In the genomic region with DNA sequence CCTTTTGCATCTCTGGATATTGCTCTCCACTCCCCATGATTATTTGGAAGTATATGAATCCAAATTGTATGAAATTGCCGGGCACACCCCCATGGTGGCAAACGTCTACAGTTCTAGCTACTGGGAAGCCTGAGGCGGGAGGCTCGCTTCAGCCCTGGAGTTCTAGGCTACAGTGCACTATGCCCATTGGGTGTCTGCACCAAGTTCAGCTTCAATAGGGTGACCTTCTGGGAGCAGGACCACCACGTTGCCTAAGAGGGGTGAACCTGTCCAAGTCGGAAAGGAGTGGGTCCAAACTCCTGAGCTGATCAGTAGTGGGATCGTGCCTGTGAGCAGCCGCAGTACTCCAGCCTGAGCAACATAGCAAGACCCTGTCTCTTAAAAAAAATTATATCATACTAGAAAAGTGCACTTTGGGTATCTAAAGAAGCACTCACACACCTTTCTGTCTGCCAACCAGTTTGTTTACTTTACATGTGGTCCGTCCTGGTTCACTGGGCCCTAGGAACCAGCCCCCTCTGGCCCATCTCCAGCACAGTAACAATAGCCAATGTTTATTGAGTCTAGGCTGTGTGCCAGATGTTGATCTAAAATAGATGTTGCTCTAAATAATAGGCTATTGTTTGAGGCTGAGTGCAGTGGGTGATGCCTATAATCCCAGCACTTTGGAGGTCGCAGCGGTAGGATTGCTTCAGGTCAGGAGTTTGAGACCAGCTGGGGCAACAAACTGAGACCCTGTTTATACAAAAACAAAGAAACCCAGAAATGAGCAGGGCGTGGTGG, we compare ENCODE assay signal across 9 cellular contexts. TPM values are rescaled to one million over a fixed set of nuclear protein-coding genes. Genes with fewer than 3 reads are reported as not detected.
DNase-seq lines count a peak whose midpoint lies in the region; ATAC-seq lines count a peak whose summit lies in the region.
"Had no signal": no experiment of that assay in that cellular context is flagged by ENCODE, and none has a peak within 500 bp of the region (broad histone marks: within the 10 kb centered on the region; RNA-seq: fewer than 3 reads in every experiment).

No MANE protein-coding gene starts in this region.

- DNase-seq in HT1080 (ENCODE audit: low read depth) (peak; percentile 66), NCI-H510A (lab: John Stamatoyannopoulos, UW) (peak; percentile 66), epithelial cell of prostate (ENCODE audit: low read depth, low spot score) (peak; percentile 37), pons (ENCODE audit: low spot score) (peak; percentile 94), EL (no peak), NCI-H524 (lab: John Stamatoyannopoulos, UW) (no peak), SIG-M5 treated with dmso at 0.1 percent for 504 hours (lab: John Stamatoyannopoulos, UW; ENCODE audit: unreplicated experiment) (no peak)
- DNase-seq: OCI-M1 had no signal

- no peak overlapping the region for H3K27ac ChIP-seq in epithelial cell of prostate

- ATAC-seq in HG02973 (IDR thresholded peaks at IDR 0.05; ENCODE audit: unreplicated experiment), result no peak

RNA-seq across cellular contexts. Expression of gene KAT5, which starts 16.4 kb away (rescaled TPM):
- 64.0 and 80.6 TPM in 2 replicates for total RNA-seq in HT1080 (2014; rRNA removed; shearing (Covaris generic))
- 39.9 and 40.2 TPM in 2 replicates for polyA plus RNA-seq in HT1080 (2015; cell fraction: cytosol; rRNA removed)
- polyA plus RNA-seq in HT1080 (2015; cell fraction: nucleus; rRNA removed), result 64.2 and 74.6 TPM in 2 replicates

RNA-seq across cellular contexts. Expression of gene RNASEH2C, which starts 24.9 kb away (rescaled TPM):
- total RNA-seq in HT1080 (2014; rRNA removed; shearing (Covaris generic)), result 29.8 and 39.7 TPM in 2 replicates
- 62.0 and 63.5 TPM in 2 replicates for polyA plus RNA-seq in HT1080 (2015; cell fraction: cytosol; rRNA removed)
- 92.3 and 95.0 TPM in 2 replicates for polyA plus RNA-seq in HT1080 (2015; cell fraction: nucleus; rRNA removed)

RNA-seq across cellular contexts. Expression of gene RELA, which starts 32.9 kb away (rescaled TPM):
- total RNA-seq in HT1080 (2014; rRNA removed; shearing (Covaris generic)), result 31.7 and 55.4 TPM in 2 replicates
- 75.7 and 85.3 TPM in 2 replicates for polyA plus RNA-seq in HT1080 (2015; cell fraction: cytosol; rRNA removed)
- polyA plus RNA-seq in HT1080 (2015; cell fraction: nucleus; rRNA removed), result 82.9 and 84.6 TPM in 2 replicates

RNA-seq across cellular contexts. Expression of gene SIPA1, which starts 57.7 kb away (rescaled TPM):
- total RNA-seq in HT1080 (2014; rRNA removed; shearing (Covaris generic)), result 19.2 and 21.7 TPM in 2 replicates
- 17.3 and 17.4 TPM in 2 replicates for polyA plus RNA-seq in HT1080 (2015; cell fraction: cytosol; rRNA removed)
- polyA plus RNA-seq in HT1080 (2015; cell fraction: nucleus; rRNA removed), result 26.0 and 29.1 TPM in 2 replicates

Comparison
In these comparisons a context has a peak if more than half of its experiments do, and no peak if none do; other contexts are left out.
1. DNase-seq: peak in HT1080 (single experiment), NCI-H510A (single experiment), epithelial cell of prostate (single experiment) and pons (single experiment); none in EL (single experiment), NCI-H524 (0 of 2) and SIG-M5 treated with dmso at 0.1 percent for 504 hours (single experiment).